Comparison of ENCODE assay signal across 1 cellular context in genomic region chr22:17761145-17761488, GRCh38.
TF ChIP-seq lines count a peak whose summit lies in the region.

No MANE protein-coding gene starts in this region.

TF ChIP-seq in HepG2, 621 proteins besides CTCF, POLR2A, EP300 and RAD21 (continued from another document and continues in another):
- TF ChIP-seq PPARG (CRISPR knock-in tag; conservative IDR thresholded peaks at IDR 0.05) (no peak), ZNF280D (CRISPR knock-in tag; IDR thresholded peaks at IDR 0.05) (no peak), RXRA (CRISPR knock-in tag; IDR thresholded peaks at IDR 0.05) (no peak), ZNF503 (CRISPR knock-in tag; IDR thresholded peaks at IDR 0.05) (no peak), FOXP1 (IDR thresholded peaks at IDR 0.05) (no peak), FOXP1 (CRISPR knock-in tag; IDR thresholded peaks at IDR 0.05) (peak; percentile 69; the same call in 1 of the 2 replicates), ZNF891 (CRISPR knock-in tag; IDR thresholded peaks at IDR 0.05) (no peak), SOX5 (CRISPR knock-in tag; IDR thresholded peaks at IDR 0.05; ENCODE audit: borderline replicate concordance) (peak; percentile 73; the same call in 1 of the 2 replicates), ZNF235 (CRISPR knock-in tag; IDR thresholded peaks at IDR 0.05; ENCODE audit: borderline replicate concordance) (no peak), HMGXB3 (CRISPR knock-in tag; IDR thresholded peaks at IDR 0.05; ENCODE audit: borderline replicate concordance) (no peak), ZNF646 (CRISPR knock-in tag; IDR thresholded peaks at IDR 0.05) (no peak), ZBTB33 (CRISPR knock-in tag; IDR thresholded peaks at IDR 0.05) (no peak), NCOA2 (CRISPR knock-in tag; IDR thresholded peaks at IDR 0.05) (no peak), FIP1L1 (IDR thresholded peaks at IDR 0.05; ENCODE audit: borderline replicate concordance, insufficient read depth, low read depth, low read length) (no peak), SSRP1 (CRISPR knock-in tag; IDR thresholded peaks at IDR 0.05) (no peak), CEBPZ (IDR thresholded peaks at IDR 0.05; ENCODE audit: low read length) (no peak), JUN (CRISPR knock-in tag; IDR thresholded peaks at IDR 0.05) (no peak), ZNF30 (CRISPR knock-in tag; IDR thresholded peaks at IDR 0.05) (no peak), ZNF431 (CRISPR knock-in tag; IDR thresholded peaks at IDR 0.05; ENCODE audit: borderline replicate concordance, low read depth) (no peak), ZNF570 (CRISPR knock-in tag; IDR thresholded peaks at IDR 0.05; ENCODE audit: borderline replicate concordance) (no peak), JUND (CRISPR knock-in tag; IDR thresholded peaks at IDR 0.05) (no peak), RARA (CRISPR knock-in tag; IDR thresholded peaks at IDR 0.05) (no peak), ZFAT (CRISPR knock-in tag; conservative IDR thresholded peaks at IDR 0.05) (no peak)
